ENCODE assay signal across 7 cellular contexts in the genomic region with DNA sequence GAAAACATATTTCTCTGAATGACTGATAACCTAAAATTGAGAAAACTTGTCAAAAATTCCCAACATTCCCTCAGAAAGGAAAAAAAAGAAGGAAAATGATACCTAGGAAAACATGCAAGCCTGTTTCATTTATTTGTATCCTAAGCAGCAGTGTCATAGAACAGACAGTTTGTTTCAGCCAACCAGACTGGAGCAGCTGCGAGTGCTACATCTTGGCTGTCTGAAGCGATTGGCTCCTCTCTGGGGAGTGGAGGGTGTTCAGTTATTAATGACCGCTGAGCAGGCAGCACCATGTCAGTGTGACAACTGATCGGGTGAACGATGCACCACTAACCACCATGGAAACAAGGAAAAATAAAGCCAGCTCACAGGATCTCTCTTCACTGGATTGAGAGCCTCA. TPM values are rescaled to one million over a fixed set of nuclear protein-coding genes. Genes with fewer than 3 reads are reported as not detected.
DNase-seq lines count a peak whose midpoint lies in the region; ATAC-seq, FAIRE-seq and TF ChIP-seq lines count a peak whose summit lies in the region.

A gene (plus strand): TSS at position 294 of the 400 bp plus-strand sequence. CDS start 31,646 bp downstream, outside the sequence.

- H3K27me3 Mint-ChIP-seq in activated CD4-positive, alpha-beta T cell treated with anti-CD3 and anti-CD28 coated beads, Interleukin-2, amount 10 ng/mL, durations not matched to agents 7 days and 5 days: no peaks in the 10 kb centered on the region
- no peaks in the 10 kb centered on the region for H3K27me3 Mint-ChIP-seq in effector memory CD8-positive, alpha-beta T cell
- H3K27me3 Mint-ChIP-seq in naive thymus-derived CD8-positive, alpha-beta T cell: no peaks in the 10 kb centered on the region

- H3K4me3 Mint-ChIP-seq in activated CD4-positive, alpha-beta T cell treated with anti-CD3 and anti-CD28 coated beads, Interleukin-2, amount 10 ng/mL, durations not matched to agents 7 days and 5 days: peak within 1 kb of the TSS; percentile 99
- H3K4me3 Mint-ChIP-seq in effector memory CD8-positive, alpha-beta T cell: peak within 1 kb of the TSS; percentile 66 to 82
- peak within 1 kb of the TSS; percentile 86 to 100 (median 98) for H3K4me3 Mint-ChIP-seq in naive thymus-derived CD8-positive, alpha-beta T cell

- H3K27ac ChIP-seq in upper lobe of left lung: peak within 1 kb of the TSS in 2 of 4 donors; percentile 23 to 44

- no peak for TF ChIP-seq CTCF in upper lobe of left lung (IDR thresholded peaks at IDR 0.05)

- H3K4me3 ChIP-seq in upper lobe of left lung: peak within 1 kb of the TSS in 3 of 4 donors; percentile 18 to 37 (median 35)

- H3K36me3 ChIP-seq in upper lobe of left lung: no peaks in the 10 kb centered on the region

- no peaks in the 10 kb centered on the region for H3K27me3 ChIP-seq in upper lobe of left lung

- TF ChIP-seq POLR2A in upper lobe of left lung (IDR thresholded peaks at IDR 0.05): no peak

- no peak for TF ChIP-seq EP300 in upper lobe of left lung (IDR thresholded peaks at IDR 0.05)

- peaks cover 58% of the 10 kb centered on the region for H3K4me1 Mint-ChIP-seq in activated CD4-positive, alpha-beta T cell treated with anti-CD3 and anti-CD28 coated beads, Interleukin-2, amount 10 ng/mL, durations not matched to agents 7 days and 5 days
- peaks cover 0 to 2% of the 10 kb centered on the region in 2 donors for H3K4me1 Mint-ChIP-seq in effector memory CD8-positive, alpha-beta T cell (ENCODE audit: low read depth in 2 of 2)
- peaks cover 17 to 44% (median 39%) of the 10 kb centered on the region in 4 donors for H3K4me1 Mint-ChIP-seq in naive thymus-derived CD8-positive, alpha-beta T cell

- POLR2A ChIA-PET in activated CD4-positive, alpha-beta T cell treated with anti-CD3 and anti-CD28 coated beads, Interleukin-2, amount 10 ng/mL, durations not matched to agents 7 days and 5 days (lab: Charles Lee): interaction anchor here (0.6 kb wide), 1 partner anchor 53 kb away, joined by 3 read pairs; no protein-coding TSS in a partner anchor
- POLR2A ChIA-PET in naive thymus-derived CD8-positive, alpha-beta T cell (lab: Charles Lee): interaction anchor here (0.6 to 7.1 kb wide), 13 partner anchors 9 to 471 kb away, joined by 3 to 66 read pairs (median 4); a partner anchor contains a TSS

- CTCF ChIA-PET in activated CD4-positive, alpha-beta T cell treated with anti-CD3 and anti-CD28 coated beads, Interleukin-2, amount 10 ng/mL, durations not matched to agents 7 days and 5 days (lab: Charles Lee): interaction anchor here (0.6 to 1.0 kb wide), 3 partner anchors 8 to 256 kb away, joined by 3 to 4 read pairs (median 3); no protein-coding TSS in a partner anchor

- 52 to 54% methylated on average over 5 of the region's 5 CpGs for WGBS in upper lobe of left lung, 2 donors

- peak; percentile 49 for ATAC-seq in effector memory CD8-positive, alpha-beta T cell (replicated peaks)
- ATAC-seq in naive thymus-derived CD8-positive, alpha-beta T cell: peak; percentile 83 to 87
- ATAC-seq in upper lobe of left lung (ENCODE audit: low FRiP score in 2 of 2): peak; percentile 70 to 75

- H3K36me3 Mint-ChIP-seq in activated CD4-positive, alpha-beta T cell treated with anti-CD3 and anti-CD28 coated beads, Interleukin-2, amount 10 ng/mL, durations not matched to agents 7 days and 5 days (ENCODE audit: low read depth): peaks cover 64% of the 10 kb centered on the region
- no peaks in the 10 kb centered on the region for H3K36me3 Mint-ChIP-seq in effector memory CD8-positive, alpha-beta T cell (ENCODE audit: insufficient read depth)
- H3K36me3 Mint-ChIP-seq in naive thymus-derived CD8-positive, alpha-beta T cell: peaks cover 5 to 25% (median 16%) of the 10 kb centered on the region in 3 donors

- peak within 1 kb of the TSS; percentile 93 for H3K27ac Mint-ChIP-seq in activated CD4-positive, alpha-beta T cell treated with anti-CD3 and anti-CD28 coated beads, Interleukin-2, amount 10 ng/mL, durations not matched to agents 7 days and 5 days
- H3K27ac Mint-ChIP-seq in effector memory CD8-positive, alpha-beta T cell: peak within 1 kb of the TSS in 1 of 2 donors; percentile 24
- H3K27ac Mint-ChIP-seq in naive thymus-derived CD8-positive, alpha-beta T cell: peak within 1 kb of the TSS; percentile 85 to 98 (median 96)

- H3K4me1 ChIP-seq in upper lobe of left lung: no peaks in the 10 kb centered on the region

- no peaks in the 10 kb centered on the region for H3K9me3 ChIP-seq in upper lobe of left lung

- DNase-seq in NCI-H1417 (lab: John Stamatoyannopoulos, UW): peak; percentile 49 to 94 (median 77)
- DNase-seq in activated CD4-positive, alpha-beta T cell treated with anti-CD3 and anti-CD28 coated beads, Interleukin-2, amount 10 ng/mL, durations not matched to agents 7 days and 5 days: peak; percentile 81
- no peak for DNase-seq in effector memory CD8-positive, alpha-beta T cell
- DNase-seq in naive thymus-derived CD8-positive, alpha-beta T cell: peak; percentile 12 to 75 (median 41)
- DNase-seq in upper lobe of left lung: peak in 1 of 2 donors; percentile 26
- no peak for DNase-seq in HTR-8/SVneo (ENCODE audit: insufficient read length, low spot score)
- no peak for DNase-seq in GM19240 (ENCODE audit: insufficient read length, low spot score)

- no peak for FAIRE-seq in HTR-8/SVneo (lab: Jason Lieb, UNC)

- H3K9me3 Mint-ChIP-seq in activated CD4-positive, alpha-beta T cell treated with anti-CD3 and anti-CD28 coated beads, Interleukin-2, amount 10 ng/mL, durations not matched to agents 7 days and 5 days: peaks cover 4% of the 10 kb centered on the region
- H3K9me3 Mint-ChIP-seq in effector memory CD8-positive, alpha-beta T cell: no peaks in the 10 kb centered on the region
- H3K9me3 Mint-ChIP-seq in naive thymus-derived CD8-positive, alpha-beta T cell: no peaks in the 10 kb centered on the region

RNA-seq across cellular contexts. Expression of the gene that starts here (rescaled TPM):
- 100 to 1,000 TPM; 211 to 262 TPM for total RNA-seq in activated CD4-positive, alpha-beta T cell treated with anti-CD3 and anti-CD28 coated beads, Interleukin-2, amount 10 ng/mL, durations not matched to agents 7 days and 5 days
- total RNA-seq in naive thymus-derived CD8-positive, alpha-beta T cell: 100 to 1,000 TPM; 332 to 337 TPM
- 100 to 1,000 TPM; 127 to 241 (median 223) TPM for polyA plus RNA-seq in naive thymus-derived CD8-positive, alpha-beta T cell
- total RNA-seq in upper lobe of left lung: 1 to 10 TPM in 4 of 6 donors, under 1 TPM in 1, not detected in 1; 0.89 to 5.4 (median 2.6) TPM

Comparison
In these comparisons a context has a peak if more than half of its experiments do, and no peak if none do; other contexts are left out.
1. RNA of the gene that starts here (total RNA-seq): 332 to 337 TPM in naive thymus-derived CD8-positive, alpha-beta T cell and 211 to 262 TPM in activated CD4-positive, alpha-beta T cell treated with anti-CD3 and anti-CD28 coated beads, Interleukin-2, amount 10 ng/mL, durations not matched to agents 7 days and 5 days; 0.89 to 5.4 TPM in upper lobe of left lung; every median in the first group is over 10 times any median in the second.
2. DNase-seq: peak in NCI-H1417 (3 of 3), activated CD4-positive, alpha-beta T cell treated with anti-CD3 and anti-CD28 coated beads, Interleukin-2, amount 10 ng/mL, durations not matched to agents 7 days and 5 days (single experiment) and naive thymus-derived CD8-positive, alpha-beta T cell (10 of 10); none in effector memory CD8-positive, alpha-beta T cell (0 of 3), HTR-8/SVneo (single experiment) and GM19240 (single experiment).
3. Peak in every context shown above with its lines, with median percentiles within 50 percentile points of each other: H3K4me3 Mint-ChIP-seq and ATAC-seq.